ENCODE assay signal across 8 cellular contexts in the genomic region with DNA sequence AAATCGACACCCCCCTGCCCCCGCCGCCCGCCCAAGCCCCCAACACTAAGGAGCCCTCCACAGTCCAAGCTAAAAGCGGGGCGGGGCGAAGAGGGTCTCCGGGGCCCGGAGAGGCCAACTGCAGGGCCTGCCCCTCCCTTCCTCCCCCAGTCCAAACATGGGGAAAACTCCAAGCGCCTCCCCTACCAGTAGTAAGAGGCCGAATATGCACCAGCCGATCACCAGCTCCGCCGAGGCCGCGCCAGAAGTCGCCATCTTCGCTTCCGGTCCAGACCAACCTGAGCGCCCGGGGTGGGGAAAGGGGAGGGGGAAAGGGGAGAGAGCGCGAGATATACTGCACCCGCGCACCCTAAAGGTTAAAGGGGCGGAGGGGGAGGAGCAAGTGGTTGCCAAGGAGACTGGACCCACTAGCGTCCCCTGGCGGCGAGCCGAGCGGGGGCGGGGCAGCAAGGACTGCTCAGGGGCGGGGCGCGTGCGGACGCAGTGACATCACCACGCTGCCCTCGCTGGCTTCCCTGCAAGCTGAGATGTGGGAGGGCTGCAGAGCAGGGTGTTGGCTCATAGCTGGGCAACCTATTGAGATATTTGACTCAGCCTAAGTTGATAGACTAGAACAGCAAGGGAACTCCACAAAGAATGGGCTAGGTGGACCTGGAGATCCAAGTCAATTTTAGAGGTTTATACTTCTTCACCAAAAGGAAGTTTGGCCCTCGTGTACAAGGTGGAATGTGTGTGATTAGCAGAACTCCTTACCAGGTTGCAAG. TPM values are rescaled to one million over a fixed set of nuclear protein-coding genes. Genes with fewer than 3 reads are reported as not detected.
DNase-seq lines count a peak whose midpoint lies in the region; ATAC-seq and TF ChIP-seq lines count a peak whose summit lies in the region.

A gene (minus strand): TSS at position 384 of the 764 bp plus-strand sequence. CDS start 129 bp downstream, at position 255.

- H3K27me3 ChIP-seq in upper lobe of right lung: no peaks in the 10 kb centered on the region

- H3K27ac ChIP-seq in upper lobe of right lung: peak within 1 kb of the TSS; percentile 96

- peak within 1 kb of the TSS; percentile 82 for H3K4me3 ChIP-seq in upper lobe of right lung

- in situ Hi-C loops in GM13977 (cut with MboI; ENCODE audit: low pct_unique_long_range_greater_than_20kb, low sequenced_read_pairs, unreplicated experiment): no loop called here

- intact Hi-C loops in T-helper 1 cell treated with Interleukin-12 subunit alpha and Interleukin-12 subunit beta and Interleukin-4 antibody, amounts not matched to agents 30 ng/mL and 1 ng/mL, for 36 hours (cut with micrococcal nuclease): loop anchor here (1.0 to 5.0 kb wide), 11 partner anchors 9 to 1995 kb away; a partner anchor contains a TSS
- intact Hi-C loops in left cardiac atrium (cut with DNase I) (no loop called here), posterior vena cava (cut with DNase I) (no loop called here), upper lobe of right lung (cut with DNase I) (no loop called here)

- peaks cover 9% of the 10 kb centered on the region for H3K4me1 ChIP-seq in upper lobe of right lung

- no peaks in the 10 kb centered on the region for H3K36me3 ChIP-seq in upper lobe of right lung

- peak; percentile 94 for ATAC-seq in HG02884 (IDR thresholded peaks at IDR 0.05; ENCODE audit: unreplicated experiment)
- peak; percentile 98 to 99 for ATAC-seq in left cardiac atrium
- peak; percentile 98 for ATAC-seq in upper lobe of right lung

- no peaks in the 10 kb centered on the region for H3K9me3 ChIP-seq in upper lobe of right lung

- DNase-seq in GM13977 (ENCODE audit: low spot score) (peak; percentile 88), NCI-H146 treated with DMSO at 0.1 percent for 48 hours (lab: John Stamatoyannopoulos, UW; ENCODE audit: unreplicated experiment) (peak; percentile 87), amniotic stem cell (lab: John Stamatoyannopoulos, UW) (peak; percentile 80), left cardiac atrium (peak; percentile 98), posterior vena cava (ENCODE audit: low spot score) (peak; percentile 99), upper lobe of right lung (peak; percentile 99)

- TF ChIP-seq CTCF in GM13977 (IDR thresholded peaks at IDR 0.05; ENCODE audit: extremely low read depth, insufficient read depth, missing control alignments) (peak; percentile 92), upper lobe of right lung (IDR thresholded peaks at IDR 0.05) (peak; percentile 85)

RNA-seq across cellular contexts. Expression of the gene that starts here (rescaled TPM):
- 26.8 and 27.1 TPM in 2 replicates for total RNA-seq in T-helper 1 cell treated with Interleukin-12 subunit alpha and Interleukin-12 subunit beta and Interleukin-4 antibody, amounts not matched to agents 30 ng/mL and 1 ng/mL, for 36 hours
- total RNA-seq in left cardiac atrium (10 to 100 TPM; 38.6 to 46.2 TPM), posterior vena cava (10 to 100 TPM; 42.9 to 46.8 TPM), upper lobe of right lung (66.7 TPM)

Comparison
In these comparisons a context has a peak if more than half of its experiments do, and no peak if none do; other contexts are left out.
1. Peak in every context shown above with its lines: DNase-seq, ATAC-seq, H3K4me3 ChIP-seq and H3K27ac ChIP-seq.